8 cellular contexts compared by ENCODE assay signal in genomic region chr6:151475653-151476523, GRCh38. TPM values are rescaled to one million over a fixed set of nuclear protein-coding genes. Genes with fewer than 3 reads are reported as not detected.
DNase-seq lines count a peak whose midpoint lies in the region; ATAC-seq, FAIRE-seq and TF ChIP-seq lines count a peak whose summit lies in the region.

No MANE protein-coding gene starts in this region.

- ATAC-seq in HG02588 (IDR thresholded peaks at IDR 0.05; ENCODE audit: unreplicated experiment) (peak; percentile 73), pancreas (peak; percentile 73 to 85 (median 79)), HG03571 (IDR thresholded peaks at IDR 0.05; ENCODE audit: unreplicated experiment) (no peak)

- H3K36me3 ChIP-seq in pancreas, result no peaks in the 10 kb centered on the region

- H3K36me3 Mint-ChIP-seq in activated CD4-positive, alpha-beta memory T cell treated with anti-CD3 and anti-CD28 coated beads for 36 hours, result no peaks in the 10 kb centered on the region

- POLR2A ChIA-PET in activated CD4-positive, alpha-beta memory T cell treated with anti-CD3 and anti-CD28 coated beads for 36 hours (lab: Charles Lee), result no interaction called here

- H3K27ac Mint-ChIP-seq in activated CD4-positive, alpha-beta memory T cell treated with anti-CD3 and anti-CD28 coated beads for 36 hours, result no peak overlapping the region

- peak; percentile 25 to 84 (median 74) for TF ChIP-seq CTCF in pancreas (IDR thresholded peaks at IDR 0.05)

- no peaks in the 10 kb centered on the region for H3K9me3 Mint-ChIP-seq in activated CD4-positive, alpha-beta memory T cell treated with anti-CD3 and anti-CD28 coated beads for 36 hours

- CTCF ChIA-PET in activated CD4-positive, alpha-beta memory T cell treated with anti-CD3 and anti-CD28 coated beads for 36 hours (lab: Charles Lee), result interaction anchor here (0.7 to 2.3 kb wide), 6 partner anchors 8 to 70 kb away, joined by 3 to 9 read pairs (median 3); partner anchors contain the start of gene RMND1

- H3K27me3 ChIP-seq in pancreas, result no peaks in the 10 kb centered on the region

- H3K4me1 Mint-ChIP-seq in activated CD4-positive, alpha-beta memory T cell treated with anti-CD3 and anti-CD28 coated beads for 36 hours (ENCODE audit: low read depth), result peaks cover 5% of the 10 kb centered on the region

- H3K27me3 Mint-ChIP-seq in activated CD4-positive, alpha-beta memory T cell treated with anti-CD3 and anti-CD28 coated beads for 36 hours, result no peaks in the 10 kb centered on the region

- WGBS in pancreas, 2 donors, result 22 to 28% methylated on average over 16 of the region's 16 CpGs

- no peak for FAIRE-seq in pancreas (lab: Jason Lieb, UNC)

- H3K4me3 ChIP-seq in pancreas, result peak overlapping the region in 2 of 4 donors; percentile 5 to 29

- H3K9me3 ChIP-seq in pancreas, result no peaks in the 10 kb centered on the region

- H3K4me1 ChIP-seq in pancreas, result no peaks in the 10 kb centered on the region

- intact Hi-C loops in activated CD4-positive, alpha-beta memory T cell treated with anti-CD3 and anti-CD28 coated beads for 36 hours (cut with micrococcal nuclease), result loop anchor here (1.0 to 5.0 kb wide), 3 partner anchors 23 to 69 kb away; partner anchors contain the start of gene RMND1
- intact Hi-C loops in pancreas (cut with DNase I), result no loop called here

- H3K27ac ChIP-seq in pancreas, result no peak overlapping the region

- no peak overlapping the region for H3K4me3 Mint-ChIP-seq in activated CD4-positive, alpha-beta memory T cell treated with anti-CD3 and anti-CD28 coated beads for 36 hours

- DNase-seq in SIG-M5 treated with dmso at 0.1 percent for 504 hours (lab: John Stamatoyannopoulos, UW; ENCODE audit: unreplicated experiment), result peak; percentile 18
- no peak for DNase-seq in SIG-M5 (lab: John Stamatoyannopoulos, UW)
- DNase-seq in NCI-H2227 (lab: John Stamatoyannopoulos, UW; ENCODE audit: unreplicated experiment), result peak; percentile 34
- peak; percentile 38 for DNase-seq in activated CD4-positive, alpha-beta memory T cell treated with anti-CD3 and anti-CD28 coated beads for 36 hours
- peak; percentile 72 for DNase-seq in fibroblast of peridontal ligament (ENCODE audit: extremely low read depth)
- peak in 2 of 6 donors; percentile 25 to 38 for DNase-seq in pancreas

RNA-seq across cellular contexts. Expression of gene CCDC170, which starts 17.9 kb away (rescaled TPM):
- total RNA-seq in activated CD4-positive, alpha-beta memory T cell treated with anti-CD3 and anti-CD28 coated beads for 36 hours, result not detected
- total RNA-seq in pancreas, result under 1 TPM in 5 of 6 donors, not detected in 1; 0.03 to 0.81 (median 0.40) TPM
- polyA plus RNA-seq in pancreas, result under 1 TPM; 0.08 to 0.56 TPM

RNA-seq across cellular contexts. Expression of gene RMND1, which starts 24.0 kb away (rescaled TPM):
- total RNA-seq in activated CD4-positive, alpha-beta memory T cell treated with anti-CD3 and anti-CD28 coated beads for 36 hours, result 10 to 100 TPM; 22.6 to 23.0 TPM
- 10 to 100 TPM in 1 of 6 donors, 1 to 10 TPM in 5; 6.4 to 10.4 (median 7.1) TPM for total RNA-seq in pancreas
- polyA plus RNA-seq in pancreas, result 10 to 100 TPM; 12.1 to 13.5 TPM
